9 cellular contexts compared by ENCODE assay signal in genomic region chr10:12350167-12350872, GRCh38. TPM values are rescaled to one million over a fixed set of nuclear protein-coding genes. Genes with fewer than 3 reads are reported as not detected.
DNase-seq lines count a peak whose midpoint lies in the region; ATAC-seq, FAIRE-seq and TF ChIP-seq lines count a peak whose summit lies in the region.
"Had no signal": no experiment of that assay in that cellular context is flagged by ENCODE, and none has a peak within 500 bp of the region (broad histone marks: within the 10 kb centered on the region; RNA-seq: fewer than 3 reads in every experiment).

No MANE protein-coding gene starts in this region.

- H3K27me3 ChIP-seq in SJSA1 (replicated peaks): no peaks in the 10 kb centered on the region
- no peaks in the 10 kb centered on the region for H3K27me3 ChIP-seq in pancreas

- H3K4me1 ChIP-seq in SJSA1 (replicated peaks) (peaks cover 17% of the 10 kb centered on the region), pancreas (peaks cover 19 to 26% (median 25%) of the 10 kb centered on the region in 3 donors)

- DNase-seq in GM04503 (ENCODE audit: low read depth): peak; percentile 12
- peak in 1 of 2 experiments; percentile 43 for DNase-seq in SJSA1 (ENCODE audit: low read depth in 1 of 2, low spot score in 2 of 2)
- peak; percentile 66 for DNase-seq in activated naive CD8-positive, alpha-beta T cell treated with anti-CD3 and anti-CD28 coated beads, Interleukin-2, amount 10 ng/mL, durations not matched to agents 7 days and 5 days
- peak; percentile 77 for DNase-seq in cardiac septum (ENCODE audit: low spot score)
- peak; percentile 22 to 69 (median 42) for DNase-seq in pancreas
- no peak for DNase-seq in NK-92 (lab: John Stamatoyannopoulos, UW; ENCODE audit: unreplicated experiment)

- H3K36me3 Mint-ChIP-seq in activated naive CD8-positive, alpha-beta T cell treated with anti-CD3 and anti-CD28 coated beads, Interleukin-2, amount 10 ng/mL, durations not matched to agents 7 days and 5 days: peaks cover 1% of the 10 kb centered on the region

- H3K9me3 ChIP-seq in SJSA1 (replicated peaks) (no peaks in the 10 kb centered on the region; the same call in 1 of the 2 replicates), pancreas (no peaks in the 10 kb centered on the region)

- FAIRE-seq in pancreas (lab: Jason Lieb, UNC): no peak
- FAIRE-seq: endometrium had no signal

- ATAC-seq in HG02852 (IDR thresholded peaks at IDR 0.05; ENCODE audit: unreplicated experiment): peak; percentile 31
- peak; percentile 50 for ATAC-seq in activated naive CD8-positive, alpha-beta T cell treated with anti-CD3 and anti-CD28 coated beads, Interleukin-2, amount 10 ng/mL, durations not matched to agents 7 days and 5 days (ENCODE audit: low read depth)
- ATAC-seq in pancreas: peak in 3 of 4 donors; percentile 4 to 26 (median 11)
- ATAC-seq in GM18519 (IDR thresholded peaks at IDR 0.05; ENCODE audit: low FRiP score, unreplicated experiment): no peak

- WGBS in pancreas, 2 donors: 0% methylated on average over 47 of the region's 47 CpGs

- no peak overlapping the region for H3K27ac ChIP-seq in SJSA1
- peak overlapping the region; percentile 85 to 89 (median 86) for H3K27ac ChIP-seq in pancreas

- intact Hi-C loops in cardiac septum (cut with DNase I) (no loop called here), pancreas (cut with DNase I) (loop anchor here in 1 of 3 donors (10.0 kb wide), 1 partner anchor 134 kb away; no protein-coding TSS in a partner anchor)

- no peak for TF ChIP-seq CTCF in pancreas (IDR thresholded peaks at IDR 0.05)

- H3K27me3 Mint-ChIP-seq in activated naive CD8-positive, alpha-beta T cell treated with anti-CD3 and anti-CD28 coated beads, Interleukin-2, amount 10 ng/mL, durations not matched to agents 7 days and 5 days: peaks cover 22% of the 10 kb centered on the region

- no peaks in the 10 kb centered on the region for H3K9me3 Mint-ChIP-seq in activated naive CD8-positive, alpha-beta T cell treated with anti-CD3 and anti-CD28 coated beads, Interleukin-2, amount 10 ng/mL, durations not matched to agents 7 days and 5 days

- peaks cover 25% of the 10 kb centered on the region for H3K4me1 Mint-ChIP-seq in activated naive CD8-positive, alpha-beta T cell treated with anti-CD3 and anti-CD28 coated beads, Interleukin-2, amount 10 ng/mL, durations not matched to agents 7 days and 5 days

- peak overlapping the region; percentile 88 for H3K27ac Mint-ChIP-seq in activated naive CD8-positive, alpha-beta T cell treated with anti-CD3 and anti-CD28 coated beads, Interleukin-2, amount 10 ng/mL, durations not matched to agents 7 days and 5 days

- H3K4me3 Mint-ChIP-seq in activated naive CD8-positive, alpha-beta T cell treated with anti-CD3 and anti-CD28 coated beads, Interleukin-2, amount 10 ng/mL, durations not matched to agents 7 days and 5 days: peak overlapping the region; percentile 92

- H3K4me3 ChIP-seq in SJSA1: peak overlapping the region; percentile 76
- H3K4me3 ChIP-seq in pancreas: peak overlapping the region; percentile 69 to 95 (median 84)

- POLR2A ChIA-PET in activated naive CD8-positive, alpha-beta T cell treated with anti-CD3 and anti-CD28 coated beads, Interleukin-2, amount 10 ng/mL, durations not matched to agents 7 days and 5 days (lab: Charles Lee): interaction anchor here (0.6 to 1.4 kb wide), 4 partner anchors 15 to 1148 kb away, joined by 4 to 6 read pairs (median 5); partner anchors contain the start of gene NUDT5

- H3K36me3 ChIP-seq in SJSA1 (peaks cover 4% of the 10 kb centered on the region; the same call in 1 of the 2 replicates), pancreas (no peaks in the 10 kb centered on the region)

RNA-seq across cellular contexts. Expression of gene CAMK1D, which starts 1.0 kb away (rescaled TPM):
- total RNA-seq in SJSA1 (2014; rRNA removed; shearing (Covaris generic)): 3.8 and 3.9 TPM in 2 replicates
- 1 to 10 TPM; 7.5 to 9.0 TPM for total RNA-seq in activated naive CD8-positive, alpha-beta T cell treated with anti-CD3 and anti-CD28 coated beads, Interleukin-2, amount 10 ng/mL, durations not matched to agents 7 days and 5 days
- total RNA-seq in cardiac septum (3.2 TPM), pancreas (10 to 100 TPM; 20.2 to 30.1 (median 24.2) TPM)
- polyA plus RNA-seq in pancreas: 1 to 10 TPM; 2.9 to 6.3 TPM
